ENCODE assay signal across 1 cellular context in the genomic region with DNA sequence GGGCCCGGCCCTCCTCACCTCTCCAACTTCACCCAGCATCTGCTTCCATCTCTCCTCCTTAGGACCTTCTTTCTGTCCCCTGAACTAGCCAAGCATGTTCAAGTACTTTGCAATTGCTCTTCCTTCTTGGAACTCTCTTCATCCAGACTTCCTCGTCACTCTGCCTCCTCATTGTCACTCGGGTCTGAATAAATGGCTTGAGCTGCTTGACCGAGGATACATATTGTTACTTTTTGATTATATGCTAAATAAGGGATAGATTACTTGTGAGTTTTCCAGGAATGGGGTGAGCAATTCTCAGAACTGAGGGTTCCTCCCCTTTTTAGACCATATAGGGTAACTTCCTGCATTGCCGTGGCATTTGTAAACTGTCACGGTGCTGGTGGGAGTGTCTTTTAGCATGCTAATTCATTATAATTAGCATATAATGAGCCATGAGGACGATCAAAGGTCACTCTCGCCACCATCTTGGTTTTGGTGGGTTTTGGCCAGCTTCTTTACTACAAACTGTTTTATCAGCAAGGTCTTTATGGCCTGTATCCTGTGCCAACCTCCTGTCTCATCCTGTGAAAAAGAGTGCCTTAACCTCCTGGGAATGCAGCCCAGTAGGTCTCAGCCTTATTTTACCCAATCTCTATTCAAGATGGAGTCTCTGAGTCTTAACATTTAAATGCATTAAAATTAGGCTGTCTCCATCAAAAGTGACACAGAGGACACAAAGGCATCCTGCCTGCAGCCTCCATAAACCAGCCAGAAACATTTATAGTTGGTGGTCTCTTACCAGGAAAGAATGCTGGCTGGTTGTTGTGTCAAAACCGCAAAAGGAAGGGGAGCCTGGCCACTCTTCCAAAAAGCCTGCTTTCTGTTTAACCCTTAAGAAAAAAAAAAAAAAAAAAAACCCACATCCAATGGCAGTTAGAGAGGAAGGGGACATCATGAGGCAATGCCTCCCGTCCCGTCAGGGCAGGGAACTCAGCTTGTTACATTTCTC.
TF ChIP-seq lines count a peak whose summit lies in the region.

No MANE protein-coding gene starts in this region.

TF ChIP-seq in K562, 482 proteins besides CTCF, POLR2A, EP300 and RAD21 (continues in another document):
- peak; percentile 52 for TF ChIP-seq ETS2 (tag; IDR thresholded peaks at IDR 0.05; ENCODE audit: borderline replicate concordance, poor library complexity, severe bottlenecking)
- no peak for TF ChIP-seq CBX5 (IDR thresholded peaks at IDR 0.05; ENCODE audit: borderline replicate concordance, low read depth)
- TF ChIP-seq RUNX1 (IDR thresholded peaks at IDR 0.05; ENCODE audit: low read depth) = no peak
- TF ChIP-seq, protein P1, sequence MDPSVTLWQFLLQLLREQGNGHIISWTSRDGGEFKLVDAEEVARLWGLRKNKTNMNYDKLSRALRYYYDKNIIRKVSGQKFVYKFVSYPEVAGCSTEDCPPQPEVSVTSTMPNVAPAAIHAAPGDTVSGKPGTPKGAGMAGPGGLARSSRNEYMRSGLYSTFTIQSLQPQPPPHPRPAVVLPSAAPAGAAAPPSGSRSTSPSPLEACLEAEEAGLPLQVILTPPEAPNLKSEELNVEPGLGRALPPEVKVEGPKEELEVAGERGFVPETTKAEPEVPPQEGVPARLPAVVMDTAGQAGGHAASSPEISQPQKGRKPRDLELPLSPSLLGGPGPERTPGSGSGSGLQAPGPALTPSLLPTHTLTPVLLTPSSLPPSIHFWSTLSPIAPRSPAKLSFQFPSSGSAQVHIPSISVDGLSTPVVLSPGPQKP (CRISPR knock-in tag; IDR thresholded peaks at IDR 0.05) = no peak
- TF ChIP-seq, protein P2, sequence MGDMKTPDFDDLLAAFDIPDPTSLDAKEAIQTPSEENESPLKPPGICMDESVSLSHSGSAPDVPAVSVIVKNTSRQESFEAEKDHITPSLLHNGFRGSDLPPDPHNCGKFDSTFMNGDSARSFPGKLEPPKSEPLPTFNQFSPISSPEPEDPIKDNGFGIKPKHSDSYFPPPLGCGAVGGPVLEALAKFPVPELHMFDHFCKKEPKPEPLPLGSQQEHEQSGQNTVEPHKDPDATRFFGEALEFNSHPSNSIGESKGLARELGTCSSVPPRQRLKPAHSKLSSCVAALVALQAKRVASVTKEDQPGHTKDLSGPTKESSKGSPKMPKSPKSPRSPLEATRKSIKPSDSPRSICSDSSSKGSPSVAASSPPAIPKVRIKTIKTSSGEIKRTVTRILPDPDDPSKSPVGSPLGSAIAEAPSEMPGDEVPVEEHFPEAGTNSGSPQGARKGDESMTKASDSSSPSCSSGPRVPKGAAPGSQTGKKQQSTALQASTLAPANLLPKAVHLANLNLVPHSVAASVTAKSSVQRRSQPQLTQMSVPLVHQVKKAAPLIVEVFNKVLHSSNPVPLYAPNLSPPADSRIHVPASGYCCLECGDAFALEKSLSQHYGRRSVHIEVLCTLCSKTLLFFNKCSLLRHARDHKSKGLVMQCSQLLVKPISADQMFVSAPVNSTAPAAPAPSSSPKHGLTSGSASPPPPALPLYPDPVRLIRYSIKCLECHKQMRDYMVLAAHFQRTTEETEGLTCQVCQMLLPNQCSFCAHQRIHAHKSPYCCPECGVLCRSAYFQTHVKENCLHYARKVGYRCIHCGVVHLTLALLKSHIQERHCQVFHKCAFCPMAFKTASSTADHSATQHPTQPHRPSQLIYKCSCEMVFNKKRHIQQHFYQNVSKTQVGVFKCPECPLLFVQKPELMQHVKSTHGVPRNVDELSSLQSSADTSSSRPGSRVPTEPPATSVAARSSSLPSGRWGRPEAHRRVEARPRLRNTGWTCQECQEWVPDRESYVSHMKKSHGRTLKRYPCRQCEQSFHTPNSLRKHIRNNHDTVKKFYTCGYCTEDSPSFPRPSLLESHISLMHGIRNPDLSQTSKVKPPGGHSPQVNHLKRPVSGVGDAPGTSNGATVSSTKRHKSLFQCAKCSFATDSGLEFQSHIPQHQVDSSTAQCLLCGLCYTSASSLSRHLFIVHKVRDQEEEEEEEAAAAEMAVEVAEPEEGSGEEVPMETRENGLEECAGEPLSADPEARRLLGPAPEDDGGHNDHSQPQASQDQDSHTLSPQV (IDR thresholded peaks at IDR 0.05) = peak; percentile 99
- no peak for TF ChIP-seq BMI1 (IDR thresholded peaks at IDR 0.05; ENCODE audit: low read length)
- peak; percentile 73; the same call in 1 of the 2 replicates for TF ChIP-seq NFATC3 (IDR thresholded peaks at IDR 0.05)
- TF ChIP-seq ZNF23 (CRISPR knock-in tag; IDR thresholded peaks at IDR 0.05) = no peak
- TF ChIP-seq NCOA6 (IDR thresholded peaks at IDR 0.05) = peak; percentile 73
- TF ChIP-seq, protein P3, sequence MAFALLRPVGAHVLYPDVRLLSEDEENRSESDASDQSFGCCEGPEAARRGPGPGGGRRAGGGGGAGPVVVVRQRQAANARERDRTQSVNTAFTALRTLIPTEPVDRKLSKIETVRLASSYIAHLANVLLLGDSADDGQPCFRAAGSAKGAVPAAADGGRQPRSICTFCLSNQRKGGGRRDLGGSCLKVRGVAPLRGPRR (CRISPR knock-in tag; IDR thresholded peaks at IDR 0.05) = 0 out of 2 replicates have a peak, but pooled peaks have one; percentile 7
- TF ChIP-seq NFIX (CRISPR knock-in tag; IDR thresholded peaks at IDR 0.05; ENCODE audit: low read depth) = no peak
- no peak for TF ChIP-seq ZNF717 (CRISPR knock-in tag; IDR thresholded peaks at IDR 0.05)
- TF ChIP-seq ZNF589 (CRISPR knock-in tag; IDR thresholded peaks at IDR 0.05; ENCODE audit: low read depth) = peak; percentile 98
- peak; percentile 87 for TF ChIP-seq ZNF41 (CRISPR knock-in tag; conservative IDR thresholded peaks at IDR 0.05)
- TF ChIP-seq ZNF408 (CRISPR knock-in tag; IDR thresholded peaks at IDR 0.05; ENCODE audit: low read depth) = no peak
- no peak for TF ChIP-seq ZNF184 (CRISPR knock-in tag; IDR thresholded peaks at IDR 0.05)
- TF ChIP-seq ZFP30 (CRISPR knock-in tag; IDR thresholded peaks at IDR 0.05; ENCODE audit: borderline replicate concordance) = no peak
- TF ChIP-seq KDM4B (IDR thresholded peaks at IDR 0.05; ENCODE audit: borderline replicate concordance in 2 of 2, low read depth in 1 of 2) = no peak
- no peak for TF ChIP-seq HMGN3 (IDR thresholded peaks at IDR 0.05; ENCODE audit: borderline replicate concordance, extremely low read depth, insufficient read length, low read depth, low read length)
- TF ChIP-seq L3MBTL2 (IDR thresholded peaks at IDR 0.05) = peak; percentile 84
- TF ChIP-seq CBX8 (IDR thresholded peaks at IDR 0.05; ENCODE audit: borderline replicate concordance, extremely low read depth, low read depth, low read length, poor library complexity, severe bottlenecking) = no peak
- TF ChIP-seq, protein P4, sequence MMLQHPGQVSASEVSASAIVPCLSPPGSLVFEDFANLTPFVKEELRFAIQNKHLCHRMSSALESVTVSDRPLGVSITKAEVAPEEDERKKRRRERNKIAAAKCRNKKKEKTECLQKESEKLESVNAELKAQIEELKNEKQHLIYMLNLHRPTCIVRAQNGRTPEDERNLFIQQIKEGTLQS (IDR thresholded peaks at IDR 0.05) = peak; percentile 18; the same call in 1 of the 2 replicates
- TF ChIP-seq, protein P4 (CRISPR knock-in tag; conservative IDR thresholded peaks at IDR 0.05) = no peak
- no peak for TF ChIP-seq KDM1A (IDR thresholded peaks at IDR 0.05)
- TF ChIP-seq IRF2 (CRISPR knock-in tag; IDR thresholded peaks at IDR 0.05) = no peak
- TF ChIP-seq, protein P5, sequence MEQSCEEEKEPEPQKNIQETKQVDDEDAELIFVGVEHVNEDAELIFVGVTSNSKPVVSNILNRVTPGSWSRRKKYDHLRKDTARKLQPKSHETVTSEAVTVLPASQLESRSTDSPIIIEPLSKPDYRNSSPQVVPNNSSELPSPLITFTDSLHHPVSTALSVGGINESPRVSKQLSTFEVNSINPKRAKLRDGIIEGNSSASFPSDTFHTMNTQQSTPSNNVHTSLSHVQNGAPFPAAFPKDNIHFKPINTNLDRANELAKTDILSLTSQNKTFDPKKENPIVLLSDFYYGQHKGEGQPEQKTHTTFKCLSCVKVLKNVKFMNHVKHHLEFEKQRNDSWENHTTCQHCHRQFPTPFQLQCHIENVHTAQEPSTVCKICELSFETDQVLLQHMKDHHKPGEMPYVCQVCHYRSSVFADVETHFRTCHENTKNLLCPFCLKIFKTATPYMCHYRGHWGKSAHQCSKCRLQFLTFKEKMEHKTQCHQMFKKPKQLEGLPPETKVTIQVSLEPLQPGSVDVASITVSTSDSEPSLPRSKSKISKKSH (CRISPR knock-in tag; IDR thresholded peaks at IDR 0.05) = no peak
- TF ChIP-seq ZFP1 (CRISPR knock-in tag; IDR thresholded peaks at IDR 0.05) = no peak; the same call in 1 of the 2 replicates
- TF ChIP-seq RFX7 (CRISPR knock-in tag; IDR thresholded peaks at IDR 0.05) = peak; percentile 88
- TF ChIP-seq, protein P6, sequence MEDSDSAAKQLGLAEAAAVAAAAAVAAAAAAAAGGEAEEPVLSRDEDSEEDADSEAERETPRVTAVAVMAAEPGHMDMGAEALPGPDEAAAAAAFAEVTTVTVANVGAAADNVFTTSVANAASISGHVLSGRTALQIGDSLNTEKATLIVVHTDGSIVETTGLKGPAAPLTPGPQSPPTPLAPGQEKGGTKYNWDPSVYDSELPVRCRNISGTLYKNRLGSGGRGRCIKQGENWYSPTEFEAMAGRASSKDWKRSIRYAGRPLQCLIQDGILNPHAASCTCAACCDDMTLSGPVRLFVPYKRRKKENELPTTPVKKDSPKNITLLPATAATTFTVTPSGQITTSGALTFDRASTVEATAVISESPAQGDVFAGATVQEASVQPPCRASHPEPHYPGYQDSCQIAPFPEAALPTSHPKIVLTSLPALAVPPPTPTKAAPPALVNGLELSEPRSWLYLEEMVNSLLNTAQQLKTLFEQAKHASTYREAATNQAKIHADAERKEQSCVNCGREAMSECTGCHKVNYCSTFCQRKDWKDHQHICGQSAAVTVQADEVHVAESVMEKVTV (CRISPR knock-in tag; IDR thresholded peaks at IDR 0.05) = no peak
- peak; percentile 66 for TF ChIP-seq ETV1 (tag; conservative IDR thresholded peaks at IDR 0.05; ENCODE audit: low read depth)
- TF ChIP-seq MYC (IDR thresholded peaks at IDR 0.05; ENCODE audit: low read depth, low read length) = peak; percentile 65; the same call in 1 of the 2 replicates
- TF ChIP-seq MYC (CRISPR knock-in tag; IDR thresholded peaks at IDR 0.05; ENCODE audit: borderline replicate concordance, low read depth) = 0 out of 2 replicates have a peak, but pooled peaks have one; percentile 42
- no peak for TF ChIP-seq SREBF1 (IDR thresholded peaks at IDR 0.05; ENCODE audit: borderline replicate concordance, low read depth, low read length)
- TF ChIP-seq CEBPB (tag; IDR thresholded peaks at IDR 0.05) = peak; percentile 27; the same call in 1 of the 2 replicates
- no peak for TF ChIP-seq NR2F6 (CRISPR knock-in tag; IDR thresholded peaks at IDR 0.05)
- no peak for TF ChIP-seq TEAD4 (IDR thresholded peaks at IDR 0.05; ENCODE audit: low read length)
- no peak for TF ChIP-seq TEAD4 (CRISPR knock-in tag; IDR thresholded peaks at IDR 0.05; ENCODE audit: borderline replicate concordance)
- TF ChIP-seq CCNT2 (IDR thresholded peaks at IDR 0.05; ENCODE audit: borderline replicate concordance, extremely low read depth, insufficient read length, low read depth, low read length) = no peak
- TF ChIP-seq DMBX1 (CRISPR knock-in tag; IDR thresholded peaks at IDR 0.05; ENCODE audit: borderline replicate concordance) = peak; percentile 95
- TF ChIP-seq, protein P7, sequence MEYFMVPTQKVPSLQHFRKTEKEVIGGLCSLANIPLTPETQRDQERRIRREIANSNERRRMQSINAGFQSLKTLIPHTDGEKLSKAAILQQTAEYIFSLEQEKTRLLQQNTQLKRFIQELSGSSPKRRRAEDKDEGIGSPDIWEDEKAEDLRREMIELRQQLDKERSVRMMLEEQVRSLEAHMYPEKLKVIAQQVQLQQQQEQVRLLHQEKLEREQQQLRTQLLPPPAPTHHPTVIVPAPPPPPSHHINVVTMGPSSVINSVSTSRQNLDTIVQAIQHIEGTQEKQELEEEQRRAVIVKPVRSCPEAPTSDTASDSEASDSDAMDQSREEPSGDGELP (CRISPR knock-in tag; IDR thresholded peaks at IDR 0.05; ENCODE audit: borderline replicate concordance) = no peak
- TF ChIP-seq TCF3 (CRISPR knock-in tag; IDR thresholded peaks at IDR 0.05) = no peak; the same call in 1 of the 2 replicates
- TF ChIP-seq TBL1XR1 (IDR thresholded peaks at IDR 0.05; ENCODE audit: low read length in 2 of 2) = peak in 1 of 2 experiments; percentile 64; a peak in 1 of 4 replicates
- no peak for TF ChIP-seq ZC3H11A (IDR thresholded peaks at IDR 0.05; ENCODE audit: low read depth, low read length)
- TF ChIP-seq, protein P8, sequence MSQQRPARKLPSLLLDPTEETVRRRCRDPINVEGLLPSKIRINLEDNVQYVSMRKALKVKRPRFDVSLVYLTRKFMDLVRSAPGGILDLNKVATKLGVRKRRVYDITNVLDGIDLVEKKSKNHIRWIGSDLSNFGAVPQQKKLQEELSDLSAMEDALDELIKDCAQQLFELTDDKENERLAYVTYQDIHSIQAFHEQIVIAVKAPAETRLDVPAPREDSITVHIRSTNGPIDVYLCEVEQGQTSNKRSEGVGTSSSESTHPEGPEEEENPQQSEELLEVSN (IDR thresholded peaks at IDR 0.05; ENCODE audit: borderline replicate concordance in 1 of 2, extremely low read depth in 1 of 2, insufficient read depth in 1 of 2, insufficient read length in 1 of 2, low read depth in 1 of 2, low read length in 1 of 2, poor library complexity in 1 of 2, severe bottlenecking in 1 of 2) = no peak
- no peak for TF ChIP-seq SNIP1 (IDR thresholded peaks at IDR 0.05; ENCODE audit: low read depth)
- peak; percentile 85 for TF ChIP-seq OTX1 (CRISPR knock-in tag; IDR thresholded peaks at IDR 0.05)
- peak; percentile 80 for TF ChIP-seq TAF1 (IDR thresholded peaks at IDR 0.05; ENCODE audit: control insufficient read depth, extremely low read depth, insufficient read depth, low read length, severe bottlenecking)
- TF ChIP-seq ETV6 (IDR thresholded peaks at IDR 0.05; ENCODE audit: borderline replicate concordance in 1 of 2, low read depth in 2 of 2, low read length in 1 of 2) = no peak; a peak in 1 of 4 replicates
- TF ChIP-seq ETV6 (CRISPR knock-in tag; IDR thresholded peaks at IDR 0.05; ENCODE audit: borderline replicate concordance) = no peak
- peak; percentile 38 to 85 (median 46) for TF ChIP-seq YY1 (IDR thresholded peaks at IDR 0.05; ENCODE audit: borderline replicate concordance in 1 of 3, control insufficient read depth in 1 of 3, extremely low read depth in 1 of 3, insufficient read depth in 3 of 3, insufficient read length in 1 of 3, insufficient replicate concordance in 2 of 3, low read depth in 1 of 3, low read length in 2 of 3)
- no peak for TF ChIP-seq POLR3A (IDR thresholded peaks at IDR 0.05; ENCODE audit: borderline replicate concordance, extremely low read depth, insufficient read depth, insufficient read length)
